Comparison of ENCODE assay signal across 8 cellular contexts in genomic region chr17:41930009-41930832, GRCh38.
A peak's percentile ranks its signal among the peaks of the same experiment; 100 is the strongest.
DNase-seq lines count a peak whose midpoint lies in the region; ATAC-seq and TF ChIP-seq lines count a peak whose summit lies in the region.

TSS of gene ODAD4 (plus strand) at chr17:41930617. CDS start at chr17:41930724, 107 bp downstream.

- peaks cover 20% of the 10 kb centered on the region for H3K4me1 Mint-ChIP-seq in central memory CD8-positive, alpha-beta T cell

- H3K4me3 Mint-ChIP-seq in central memory CD8-positive, alpha-beta T cell: peak within 1 kb of the TSS; percentile 88

- peak; percentile 76 for ATAC-seq in HG03196 (IDR thresholded peaks at IDR 0.05; ENCODE audit: unreplicated experiment)
- ATAC-seq in central memory CD8-positive, alpha-beta T cell (replicated peaks; ENCODE audit: extremely low read depth, poor library complexity, severe bottlenecking): peak; percentile 98

- H3K9me3 Mint-ChIP-seq in central memory CD8-positive, alpha-beta T cell: no peaks in the 10 kb centered on the region

- peak; percentile 44 for TF ChIP-seq CTCF in AG09319 (IDR thresholded peaks at IDR 0.05; ENCODE audit: low read depth, low read length)

- H3K27me3 Mint-ChIP-seq in central memory CD8-positive, alpha-beta T cell: no peaks in the 10 kb centered on the region

- peak; percentile 95 for TF ChIP-seq POLR2A in GM18951 (IDR thresholded peaks at IDR 0.05; ENCODE audit: extremely low read depth, insufficient read depth, insufficient read length)

- H3K36me3 Mint-ChIP-seq in central memory CD8-positive, alpha-beta T cell (ENCODE audit: insufficient read depth): peaks cover 12% of the 10 kb centered on the region

- DNase-seq in AG09319 (ENCODE audit: extremely low read depth, low read depth) (peak; percentile 93), NCI-H345 (lab: John Stamatoyannopoulos, UW) (peak; percentile 96), islet precursor cell (peak; percentile 100)
- peak; percentile 86 to 94 (median 91) for DNase-seq in activated CD4-positive, CD25-positive, alpha-beta regulatory T cell (lab: John Stamatoyannopoulos, UW)
- DNase-seq in central memory CD8-positive, alpha-beta T cell (ENCODE audit: low spot score in 2 of 2): peak; percentile 91 to 95
- peak; percentile 93 for DNase-seq in stimulated activated CD4-positive, alpha-beta T cell treated with anti-CD3 and anti-CD28 coated beads, Interleukin-12 subunit alpha, Interleukin-12 subunit beta, amount 100 ng/mL, for 4 hours

- in situ Hi-C loops in GM18951 (cut with MboI; ENCODE audit: low sequenced_read_pairs, unreplicated experiment): no loop called here

- H3K27ac Mint-ChIP-seq in central memory CD8-positive, alpha-beta T cell (ENCODE audit: low read depth): peak within 1 kb of the TSS; percentile 95

Comparison
In these comparisons a context has a peak if more than half of its experiments do, and no peak if none do; other contexts are left out.
1. Peak in every context shown above with its lines: DNase-seq and ATAC-seq.